18 cellular contexts compared by ENCODE assay signal in genomic region chr9:64015136-64015535, GRCh38.
DNase-seq lines count a peak whose midpoint lies in the region; ATAC-seq and TF ChIP-seq lines count a peak whose summit lies in the region.
"Had no signal": no experiment of that assay in that cellular context is flagged by ENCODE, and none has a peak within 500 bp of the region (broad histone marks: within the 10 kb centered on the region; RNA-seq: fewer than 3 reads in every experiment).

No MANE protein-coding gene starts in this region.

- H3K4me1 ChIP-seq in thyroid gland (no peaks in the 10 kb centered on the region), PC-9 (replicated peaks; ENCODE audit: insufficient read depth) (no peaks in the 10 kb centered on the region)
- H3K4me1 ChIP-seq: A549 had no signal

- H3K27me3 ChIP-seq in thyroid gland: no peaks in the 10 kb centered on the region
- H3K27me3 ChIP-seq in PC-9 (ENCODE audit: insufficient read depth, low read depth): peaks cover 23% of the 10 kb centered on the region

- H2AFZ ChIP-seq in PC-9: no peak overlapping the region

- no peaks in the 10 kb centered on the region for H3K36me3 Mint-ChIP-seq in stimulated activated naive CD8-positive, alpha-beta T cell treated with anti-CD3 and anti-CD28 coated beads, Interleukin-15, Interleukin-2, amounts not matched to agents 100 ng/mL and 50 ng/mL, for 24 hours (ENCODE audit: low read depth)
- no peaks in the 10 kb centered on the region for H3K36me3 Mint-ChIP-seq in osteocyte (ENCODE audit: unreplicated experiment)
- H3K36me3 Mint-ChIP-seq: CD14-positive monocyte; CD4-positive, alpha-beta memory T cell had no signal

- H3K4me3 ChIP-seq in LNCaP clone FGC (ENCODE audit: low read depth, low read length) (peak overlapping the region; percentile 64), thyroid gland (replicated peaks in 1 of 3) (no peak overlapping the region), PC-9 (no peak overlapping the region)
- H3K4me3 ChIP-seq: A549 had no signal

- no peak for TF ChIP-seq CTCF in LNCaP clone FGC (IDR thresholded peaks at IDR 0.05; ENCODE audit: control insufficient read depth, extremely low read depth, insufficient read depth)
- TF ChIP-seq CTCF in osteocyte (IDR thresholded peaks at IDR 0.05): no peak
- TF ChIP-seq CTCF in thyroid gland (IDR thresholded peaks at IDR 0.05): no peak
- no peak for TF ChIP-seq CTCF in PC-9 (conservative IDR thresholded peaks at IDR 0.05)

- no peak overlapping the region for H3K4me2 ChIP-seq in PC-9
- H3K4me2 ChIP-seq: A549 had no signal

- peak overlapping the region; percentile 80 for H3K4me3 Mint-ChIP-seq in stimulated activated naive CD8-positive, alpha-beta T cell treated with anti-CD3 and anti-CD28 coated beads, Interleukin-15, Interleukin-2, amounts not matched to agents 100 ng/mL and 50 ng/mL, for 24 hours
- H3K4me3 Mint-ChIP-seq in stimulated activated naive CD8-positive, alpha-beta T cell treated with anti-CD3 and anti-CD28 coated beads, Interleukin-15, amount 100 ng/mL, for 72 hours: no peak overlapping the region
- H3K4me3 Mint-ChIP-seq in osteocyte (ENCODE audit: unreplicated experiment): no peak overlapping the region
- H3K4me3 Mint-ChIP-seq: CD4-positive, alpha-beta memory T cell; HFFc6 had no signal

- H3K9me3 ChIP-seq in thyroid gland (no peaks in the 10 kb centered on the region), PC-9 (ENCODE audit: insufficient read depth, low read depth) (no peaks in the 10 kb centered on the region)
- H3K9me3 ChIP-seq: A549 had no signal

- H3K27ac Mint-ChIP-seq in stimulated activated naive CD8-positive, alpha-beta T cell treated with anti-CD3 and anti-CD28 coated beads, Interleukin-15, Interleukin-2, amounts not matched to agents 100 ng/mL and 50 ng/mL, for 24 hours: no peak overlapping the region
- peak overlapping the region in 1 of 2 donors; percentile 42 for H3K27ac Mint-ChIP-seq in stimulated activated naive CD8-positive, alpha-beta T cell treated with anti-CD3 and anti-CD28 coated beads, Interleukin-15, amount 100 ng/mL, for 72 hours
- no peak overlapping the region for H3K27ac Mint-ChIP-seq in osteocyte (ENCODE audit: unreplicated experiment)
- H3K27ac Mint-ChIP-seq: CD14-positive monocyte; CD4-positive, alpha-beta memory T cell; HFFc6 had no signal

- H3F3A ChIP-seq in PC-9 (ENCODE audit: insufficient read depth, low read depth): no peaks in the 10 kb centered on the region

- H3K36me3 ChIP-seq in thyroid gland (no peaks in the 10 kb centered on the region), PC-9 (ENCODE audit: low read depth) (no peaks in the 10 kb centered on the region)

- no peaks in the 10 kb centered on the region for H3K79me2 ChIP-seq in PC-9 (ENCODE audit: low read depth)

- no peaks in the 10 kb centered on the region for H3K9me3 Mint-ChIP-seq in stimulated activated naive CD8-positive, alpha-beta T cell treated with anti-CD3 and anti-CD28 coated beads, Interleukin-15, Interleukin-2, amounts not matched to agents 100 ng/mL and 50 ng/mL, for 24 hours
- peaks cover 0 to 10% of the 10 kb centered on the region in 2 donors for H3K9me3 Mint-ChIP-seq in stimulated activated naive CD8-positive, alpha-beta T cell treated with anti-CD3 and anti-CD28 coated beads, Interleukin-15, amount 100 ng/mL, for 72 hours
- H3K9me3 Mint-ChIP-seq in osteocyte (ENCODE audit: unreplicated experiment): peaks cover 19% of the 10 kb centered on the region

- CTCF ChIA-PET in PC-9 (lab: Charles Lee): no interaction called here

- POLR2A ChIA-PET in PC-9 (lab: Charles Lee; ENCODE audit: unreplicated experiment): no interaction called here

- H3K27ac ChIP-seq in thyroid gland (no peak overlapping the region), PC-9 (no peak overlapping the region)
- H3K27ac ChIP-seq: A549, HL-60 had no signal

- ATAC-seq in stimulated activated naive CD8-positive, alpha-beta T cell treated with anti-CD3 and anti-CD28 coated beads, Interleukin-15, amount 100 ng/mL, for 72 hours: no peak
- ATAC-seq: A549, HCT116 had no signal

- H3K4me1 Mint-ChIP-seq in stimulated activated naive CD8-positive, alpha-beta T cell treated with anti-CD3 and anti-CD28 coated beads, Interleukin-15, Interleukin-2, amounts not matched to agents 100 ng/mL and 50 ng/mL, for 24 hours (ENCODE audit: low read depth): no peaks in the 10 kb centered on the region
- H3K4me1 Mint-ChIP-seq in stimulated activated naive CD8-positive, alpha-beta T cell treated with anti-CD3 and anti-CD28 coated beads, Interleukin-15, amount 100 ng/mL, for 72 hours: no peaks in the 10 kb centered on the region
- H3K4me1 Mint-ChIP-seq in osteocyte (ENCODE audit: unreplicated experiment): no peaks in the 10 kb centered on the region
- H3K4me1 Mint-ChIP-seq: CD4-positive, alpha-beta memory T cell had no signal

- H3K9me2 ChIP-seq in PC-9 (ENCODE audit: insufficient read depth): no peaks in the 10 kb centered on the region

- no TSS peak for BruUV-seq in PC-9 (replicated peaks; lab: Mats Ljungman, UMichigan)

- TF ChIP-seq POLR2A in thyroid gland (IDR thresholded peaks at IDR 0.05): no peak

- no peak for DNase-seq in stimulated activated naive CD8-positive, alpha-beta T cell treated with anti-CD3 and anti-CD28 coated beads, Interleukin-15, amount 100 ng/mL, for 72 hours
- DNase-seq in LNCaP clone FGC (ENCODE audit: low read depth): no peak
- DNase-seq in osteocyte (ENCODE audit: extremely low spot score, unreplicated experiment): peak; percentile 83
- no peak for DNase-seq in thyroid gland
- DNase-seq in PC-9: no peak
- DNase-seq: AML-193; CD4-positive, alpha-beta memory T cell; DMS153; DMS79; GDM1; GOT3; H7; HFFc6 had no signal

- H3K27me3 Mint-ChIP-seq in stimulated activated naive CD8-positive, alpha-beta T cell treated with anti-CD3 and anti-CD28 coated beads, Interleukin-15, Interleukin-2, amounts not matched to agents 100 ng/mL and 50 ng/mL, for 24 hours: no peaks in the 10 kb centered on the region
- no peaks in the 10 kb centered on the region for H3K27me3 Mint-ChIP-seq in stimulated activated naive CD8-positive, alpha-beta T cell treated with anti-CD3 and anti-CD28 coated beads, Interleukin-15, amount 100 ng/mL, for 72 hours
- H3K27me3 Mint-ChIP-seq in osteocyte (ENCODE audit: unreplicated experiment): no peaks in the 10 kb centered on the region
- H3K27me3 Mint-ChIP-seq: CD4-positive, alpha-beta memory T cell had no signal

- no peaks in the 10 kb centered on the region for H4K20me1 ChIP-seq in PC-9 (ENCODE audit: insufficient read depth)

- 71 to 76% methylated on average over 17 of the region's 17 CpGs for WGBS in thyroid gland, 2 donors

- intact Hi-C loops in thyroid gland (cut with DNase I): no loop called here
- intact Hi-C loops in PC-9 (cut with micrococcal nuclease; ENCODE audit: unreplicated experiment): no loop called here
